In genomic region chr10:73053275-73053674, GRCh38 we compare ENCODE assay signal across 15 cellular contexts. TPM values are rescaled to one million over a fixed set of nuclear protein-coding genes. Genes with fewer than 3 reads are reported as not detected.
DNase-seq lines count a peak whose midpoint lies in the region; ATAC-seq and TF ChIP-seq lines count a peak whose summit lies in the region.
"Had no signal": no experiment of that assay in that cellular context is flagged by ENCODE, and none has a peak within 500 bp of the region (broad histone marks: within the 10 kb centered on the region; RNA-seq: fewer than 3 reads in every experiment).

No MANE protein-coding gene starts in this region.

- no peak for ATAC-seq in SK-N-SH treated with all-trans-retinoic acid at 6 μM for 48 hours
- ATAC-seq in HG02798 (IDR thresholded peaks at IDR 0.05; ENCODE audit: poor library complexity, unreplicated experiment), result no peak

- WGBS in SK-N-SH (ENCODE audit: low lambda C conversion rate), result 86% methylated on average over 4 of the region's 4 CpGs

- TF ChIP-seq EP300 in SK-N-SH (IDR thresholded peaks at IDR 0.05; ENCODE audit: borderline replicate concordance in 1 of 2, low read depth in 1 of 2, low read length in 1 of 2), result no peak

- TF ChIP-seq CTCF in SK-N-SH (IDR thresholded peaks at IDR 0.05), result no peak
- TF ChIP-seq CTCF in nephron progenitor cell (IDR thresholded peaks at IDR 0.05), result no peak

- no peaks in the 10 kb centered on the region for H3K9me2 ChIP-seq in SK-N-SH

- H3K27ac Mint-ChIP-seq in nephron progenitor cell, result peak overlapping the region; percentile 45
- H3K27ac Mint-ChIP-seq: CD4-positive, alpha-beta memory T cell had no signal

- no peaks in the 10 kb centered on the region for H3K4me1 Mint-ChIP-seq in nephron progenitor cell
- H3K4me1 Mint-ChIP-seq: CD14-positive monocyte had no signal

- H3K9me3 ChIP-seq in SK-N-SH (no peaks in the 10 kb centered on the region), SK-N-MC (ENCODE audit: low read depth, low read length) (no peaks in the 10 kb centered on the region)
- H3K9me3 ChIP-seq: BLaER1, HAP-1 had no signal

- peaks cover 25 to 39% of the 10 kb centered on the region in 2 experiments for H3K36me3 ChIP-seq in SK-N-SH (replicated peaks in 1 of 2; ENCODE audit: control insufficient read depth in 1 of 2, insufficient read depth in 2 of 2, low read length in 1 of 2)
- no peaks in the 10 kb centered on the region for H3K36me3 ChIP-seq in SK-N-MC (ENCODE audit: insufficient read depth, low read length)

- H3K36me3 Mint-ChIP-seq in nephron progenitor cell (ENCODE audit: low read depth), result peaks cover 70% of the 10 kb centered on the region

- H3K4me1 ChIP-seq in SK-N-SH (ENCODE audit: control insufficient read depth in 1 of 2, insufficient read depth in 2 of 2, low read depth in 1 of 2, low read length in 1 of 2), result no peaks in the 10 kb centered on the region
- H3K4me1 ChIP-seq: BLaER1 had no signal

- no peak overlapping the region for H2AFZ ChIP-seq in SK-N-SH (ENCODE audit: low read depth)

- POLR2A ChIA-PET in SK-N-SH (lab: Yijun Ruan, JAX), result no interaction called here

- no peak overlapping the region for H3K4me3 Mint-ChIP-seq in nephron progenitor cell
- H3K4me3 Mint-ChIP-seq: CD14-positive monocyte; CD4-positive, alpha-beta memory T cell had no signal

- DNase-seq in SK-N-SH (peak; percentile 30), SK-N-MC (ENCODE audit: low read depth, low spot score) (no peak), nephron progenitor cell (no peak), hepatic stellate cell (ENCODE audit: low spot score) (no peak), nucleus accumbens (lab: John Stamatoyannopoulos, UW) (no peak)
- DNase-seq: Calu3; CD4-positive, alpha-beta memory T cell; DMS79 treated with DMSO at 0.1 percent for 48 hours had no signal

- H3K9ac ChIP-seq in SK-N-SH (no peak overlapping the region), SK-N-MC (ENCODE audit: insufficient read length) (no peak overlapping the region)
- H3K9ac ChIP-seq: BLaER1 had no signal

- H3K27me3 ChIP-seq in SK-N-SH (ENCODE audit: insufficient read depth), result no peaks in the 10 kb centered on the region
- H3K27me3 ChIP-seq: BLaER1 had no signal

- no peak overlapping the region for H3K27ac ChIP-seq in SK-N-SH (ENCODE audit: low read depth in 2 of 2, low read length in 1 of 2)
- H3K27ac ChIP-seq in SK-N-MC, result peak overlapping the region; percentile 19; the same call in 1 of the 2 replicates
- H3K27ac ChIP-seq: 22Rv1, BLaER1 had no signal

- CTCF ChIA-PET in SK-N-SH (lab: Yijun Ruan, JAX), result interaction anchor here (1.3 kb wide), 1 partner anchor 9 kb away, joined by 4 read pairs; no protein-coding TSS in a partner anchor

- H3F3A ChIP-seq in SK-N-SH (replicated peaks; ENCODE audit: insufficient read depth), result peaks cover 7% of the 10 kb centered on the region

- H3K9me3 Mint-ChIP-seq in nephron progenitor cell, result no peaks in the 10 kb centered on the region
- H3K9me3 Mint-ChIP-seq: CD14-positive monocyte; CD4-positive, alpha-beta memory T cell had no signal

- H3K4me3 ChIP-seq in SK-N-SH (ENCODE audit: low read depth in 2 of 2, low read length in 1 of 2) (no peak overlapping the region), SK-N-MC (no peak overlapping the region)
- H3K4me3 ChIP-seq: BLaER1, GM12878, HAP-1 had no signal

- H4K20me1 ChIP-seq in SK-N-SH (ENCODE audit: insufficient read depth), result no peaks in the 10 kb centered on the region
- H4K20me1 ChIP-seq: BLaER1 had no signal

- H3K79me2 ChIP-seq in SK-N-SH (ENCODE audit: insufficient read depth), result 0 out of 2 replicates have a peak, but pooled peaks cover 2% of the 10 kb centered on the region

- no peak for TF ChIP-seq RAD21 in SK-N-SH (IDR thresholded peaks at IDR 0.05; ENCODE audit: low read length)

- H3K27me3 Mint-ChIP-seq in nephron progenitor cell (ENCODE audit: low read depth, poor library complexity), result no peaks in the 10 kb centered on the region
- H3K27me3 Mint-ChIP-seq: CD4-positive, alpha-beta memory T cell had no signal

- H3K4me2 ChIP-seq in SK-N-SH, result no peak overlapping the region
- H3K4me2 ChIP-seq: BLaER1 had no signal

TF ChIP-seq in SK-N-SH, 30 proteins besides CTCF, POLR2A, EP300 and RAD21 (continues in another document):
- TF ChIP-seq FOSL2 (IDR thresholded peaks at IDR 0.05; ENCODE audit: borderline replicate concordance, low read depth), result no peak
- TF ChIP-seq USF2 (IDR thresholded peaks at IDR 0.05; ENCODE audit: borderline replicate concordance, low read depth, low read length), result no peak
- TF ChIP-seq ZBTB33 (IDR thresholded peaks at IDR 0.05; ENCODE audit: borderline replicate concordance, low read depth), result no peak
- TF ChIP-seq TAF1 (IDR thresholded peaks at IDR 0.05; ENCODE audit: borderline replicate concordance, low read depth, low read length), result no peak
- no peak for TF ChIP-seq YY1 (IDR thresholded peaks at IDR 0.05; ENCODE audit: low read depth)
- TF ChIP-seq GABPA (IDR thresholded peaks at IDR 0.05; ENCODE audit: low read depth), result no peak
- no peak for TF ChIP-seq JUND (IDR thresholded peaks at IDR 0.05)

TF ChIP-seq in SK-N-SH treated with all-trans-retinoic acid at 6 μM for 48 hours, 23 proteins besides CTCF, POLR2A, EP300 and RAD21:
- no peak for TF ChIP-seq CSDC2 (CRISPR knock-in tag; IDR thresholded peaks at IDR 0.05)
- no peak for TF ChIP-seq ZFP3 (CRISPR knock-in tag; IDR thresholded peaks at IDR 0.05)
- TF ChIP-seq CSRNP3 (CRISPR knock-in tag; IDR thresholded peaks at IDR 0.05), result no peak
- TF ChIP-seq TOX (CRISPR knock-in tag; IDR thresholded peaks at IDR 0.05; ENCODE audit: borderline replicate concordance), result no peak
- no peak for TF ChIP-seq ZNF70 (CRISPR knock-in tag; IDR thresholded peaks at IDR 0.05)
- no peak for TF ChIP-seq POU6F1 (CRISPR knock-in tag; IDR thresholded peaks at IDR 0.05; ENCODE audit: borderline replicate concordance, low read depth)
- no peak for TF ChIP-seq RARB (CRISPR knock-in tag; IDR thresholded peaks at IDR 0.05)
- TF ChIP-seq ESRRG (CRISPR knock-in tag; IDR thresholded peaks at IDR 0.05), result no peak
- no peak for TF ChIP-seq PPARA (CRISPR knock-in tag; IDR thresholded peaks at IDR 0.05; ENCODE audit: borderline replicate concordance)
- TF ChIP-seq ARNTL (CRISPR knock-in tag; IDR thresholded peaks at IDR 0.05; ENCODE audit: borderline replicate concordance, low read depth), result no peak

RNA-seq across cellular contexts. Expression of gene P4HA1, which starts 43.4 kb away (rescaled TPM):
- 34.8 and 52.0 TPM in 2 replicates for polyA plus RNA-seq in SK-N-SH (2012; rRNA removed)
- 61.8 and 71.5 TPM in 2 replicates for polyA plus RNA-seq in SK-N-SH (2012; cell fraction: cytosol; rRNA removed)
- 14.7 and 39.7 TPM in 2 replicates for polyA plus RNA-seq in SK-N-SH (2012; cell fraction: nucleus; rRNA removed)

RNA-seq across cellular contexts. Expression of gene NUDT13, which starts 57.0 kb away (rescaled TPM):
- polyA plus RNA-seq in SK-N-SH (2012; rRNA removed), result 3.4 and 6.0 TPM in 2 replicates
- polyA plus RNA-seq in SK-N-SH (2012; cell fraction: cytosol; rRNA removed), result 3.7 and 4.1 TPM in 2 replicates
- 7.0 and 14.1 TPM in 2 replicates for polyA plus RNA-seq in SK-N-SH (2012; cell fraction: nucleus; rRNA removed)
